Comparison of ENCODE assay signal across 16 cellular contexts in the genomic region with DNA sequence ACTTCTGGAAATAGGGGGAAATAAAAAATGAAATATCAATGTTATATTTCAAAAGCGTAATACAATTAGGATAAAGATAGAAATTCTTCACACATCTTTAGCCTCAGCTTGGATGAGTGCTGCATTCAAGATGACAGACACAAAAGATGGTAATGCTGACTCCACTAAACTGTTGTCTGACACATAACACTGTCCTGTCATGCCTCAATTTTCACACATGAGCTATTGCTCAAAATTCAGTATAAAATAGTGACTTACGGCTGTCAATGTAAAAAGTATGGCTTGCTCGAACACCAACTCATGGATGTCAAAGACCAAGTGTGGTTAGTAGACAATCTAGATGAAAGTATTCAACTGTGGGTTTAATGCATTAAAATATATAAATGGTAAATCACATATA.
DNase-seq lines count a peak whose midpoint lies in the region; ATAC-seq, FAIRE-seq and TF ChIP-seq lines count a peak whose summit lies in the region.
"Had no signal": no experiment of that assay in that cellular context is flagged by ENCODE, and none has a peak within 500 bp of the region (broad histone marks: within the 10 kb centered on the region; RNA-seq: fewer than 3 reads in every experiment).

No MANE protein-coding gene starts in this region.

- H3K4me2 ChIP-seq in neural cell (ENCODE audit: low read length): no peak overlapping the region

- H3K4me1 Mint-ChIP-seq in activated T-helper 17 cell treated with anti-CD3 and anti-CD28 coated beads, Interleukin-2, amount 50 U/mL, for 72 hours: peaks cover 44% of the 10 kb centered on the region

- TF ChIP-seq EP300 in neural cell (conservative IDR thresholded peaks at IDR 0.05; ENCODE audit: poor library complexity, severe bottlenecking): peak; percentile 90
- no peak for TF ChIP-seq EP300 in tibial nerve (IDR thresholded peaks at IDR 0.05)

- ATAC-seq in activated T-helper 17 cell treated with anti-CD3 and anti-CD28 coated beads, Interleukin-2, amount 50 U/mL, for 72 hours (replicated peaks): peak; percentile 24

- peak; percentile 35 for FAIRE-seq in GM12891 (lab: Jason Lieb, UNC)
- FAIRE-seq in GM19239 (lab: Jason Lieb, UNC): peak; percentile 14
- FAIRE-seq: G401.6 had no signal

- no peaks in the 10 kb centered on the region for H3K9me2 ChIP-seq in neural cell (ENCODE audit: insufficient read depth, low read length)

- peaks cover 54% of the 10 kb centered on the region for H3K79me2 ChIP-seq in neural cell (replicated peaks; ENCODE audit: insufficient read depth, low read length)

- peaks cover 0 to 47% (median 0%) of the 10 kb centered on the region in 4 donors for H3K4me1 ChIP-seq in tibial nerve

- no peaks in the 10 kb centered on the region for H3K9me3 ChIP-seq in neural cell (ENCODE audit: low read length)
- H3K9me3 ChIP-seq in tibial nerve: no peaks in the 10 kb centered on the region
- H3K9me3 ChIP-seq: Caco-2 had no signal

- TF ChIP-seq POLR2A in GM12891 (IDR thresholded peaks at IDR 0.05; ENCODE audit: low read depth, low read length) (no peak), tibial nerve (IDR thresholded peaks at IDR 0.05) (no peak)

- no peak for TF ChIP-seq RAD21 in neural cell (conservative IDR thresholded peaks at IDR 0.05)

- no peak overlapping the region for H3K27ac Mint-ChIP-seq in activated T-helper 17 cell treated with anti-CD3 and anti-CD28 coated beads, Interleukin-2, amount 50 U/mL, for 72 hours
- H3K27ac Mint-ChIP-seq: CD8-positive, alpha-beta T cell; H9 had no signal

- H3K27me3 Mint-ChIP-seq in activated T-helper 17 cell treated with anti-CD3 and anti-CD28 coated beads, Interleukin-2, amount 50 U/mL, for 72 hours: no peaks in the 10 kb centered on the region

- H3K9me3 Mint-ChIP-seq in activated T-helper 17 cell treated with anti-CD3 and anti-CD28 coated beads, Interleukin-2, amount 50 U/mL, for 72 hours: no peaks in the 10 kb centered on the region
- H3K9me3 Mint-ChIP-seq: CD8-positive, alpha-beta T cell; H9 had no signal

- peaks cover 13% of the 10 kb centered on the region for H3K36me3 Mint-ChIP-seq in activated T-helper 17 cell treated with anti-CD3 and anti-CD28 coated beads, Interleukin-2, amount 50 U/mL, for 72 hours (ENCODE audit: low read depth)

- H4K20me1 ChIP-seq in neural cell (ENCODE audit: insufficient read depth): no peaks in the 10 kb centered on the region

- 91 to 94% methylated on average over 3 of the region's 3 CpGs for WGBS in tibial nerve, 2 donors

- DNase-seq in GM12891 (ENCODE audit: insufficient read length, low spot score): no peak
- DNase-seq in GM19239 (ENCODE audit: insufficient read length, low spot score): no peak
- DNase-seq in GM10266 (ENCODE audit: extremely low spot score): no peak
- DNase-seq in stimulated activated naive CD4-positive, alpha-beta T cell (lab: John Stamatoyannopoulos, UW): no peak
- DNase-seq in tibial nerve (ENCODE audit: low spot score in 2 of 2): no peak
- DNase-seq in OCI-M2 (lab: John Stamatoyannopoulos, UW; ENCODE audit: unreplicated experiment): no peak
- DNase-seq: C1 segment of cervical spinal cord, DMS153 had no signal

- H3K4me3 Mint-ChIP-seq in activated T-helper 17 cell treated with anti-CD3 and anti-CD28 coated beads, Interleukin-2, amount 50 U/mL, for 72 hours: no peak overlapping the region
- H3K4me3 Mint-ChIP-seq: CD8-positive, alpha-beta T cell; H9 had no signal

- no peaks in the 10 kb centered on the region for H3K36me3 ChIP-seq in neural cell (ENCODE audit: insufficient read depth, low read length)
- H3K36me3 ChIP-seq in tibial nerve: no peaks in the 10 kb centered on the region

- no peak for TF ChIP-seq CTCF in neural cell (IDR thresholded peaks at IDR 0.05; ENCODE audit: poor library complexity, severe bottlenecking)
- TF ChIP-seq CTCF in GM10266 (IDR thresholded peaks at IDR 0.05; ENCODE audit: control insufficient read depth, insufficient read depth, low read depth, missing control alignments): no peak
- no peak for TF ChIP-seq CTCF in tibial nerve (IDR thresholded peaks at IDR 0.05)

- no peaks in the 10 kb centered on the region for H3K27me3 ChIP-seq in neural cell (ENCODE audit: insufficient read depth, low read depth, low read length)
- no peaks in the 10 kb centered on the region for H3K27me3 ChIP-seq in tibial nerve

- H3K9ac ChIP-seq in neural cell (ENCODE audit: low read length): no peak overlapping the region
- H3K9ac ChIP-seq: GM23248 had no signal

- H3K27ac ChIP-seq in neural cell (ENCODE audit: low read length): no peak overlapping the region
- H3K27ac ChIP-seq in tibial nerve: no peak overlapping the region
- H3K27ac ChIP-seq: GM23248 had no signal

- H3K4me3 ChIP-seq in neural cell (ENCODE audit: low read length): no peak overlapping the region
- no peak overlapping the region for H3K4me3 ChIP-seq in tibial nerve
- H3K4me3 ChIP-seq: GM12878, GM23248 had no signal

- H3F3A ChIP-seq in neural cell (ENCODE audit: insufficient read depth, low read length, poor library complexity, severe bottlenecking): peaks cover 3% of the 10 kb centered on the region

- H2AFZ ChIP-seq in neural cell (ENCODE audit: low read depth, low read length): no peak overlapping the region
- H2AFZ ChIP-seq: GM23248 had no signal

TF ChIP-seq in GM12891, 5 proteins besides CTCF, POLR2A, EP300 and RAD21:
- TF ChIP-seq POLR2AphosphoS5 (IDR thresholded peaks at IDR 0.05; ENCODE audit: low read depth, low read length): no peak
- no peak for TF ChIP-seq PAX5 (IDR thresholded peaks at IDR 0.05; ENCODE audit: insufficient read depth, low read length, severe bottlenecking)
- TF ChIP-seq TAF1 (IDR thresholded peaks at IDR 0.05; ENCODE audit: low read depth, low read length): no peak
- no peak for TF ChIP-seq POU2F2 (IDR thresholded peaks at IDR 0.05; ENCODE audit: low read depth, low read length)
- TF ChIP-seq SPI1 (IDR thresholded peaks at IDR 0.05; ENCODE audit: low read depth, low read length): no peak

TF ChIP-seq in neural cell, 6 proteins besides CTCF, POLR2A, EP300 and RAD21:
- TF ChIP-seq TAF1 (IDR thresholded peaks at IDR 0.05; ENCODE audit: low read depth): no peak
- peak; percentile 75 for TF ChIP-seq POLR2AphosphoS5 (IDR thresholded peaks at IDR 0.05)
